7 cellular contexts compared by ENCODE assay signal in the genomic region with DNA sequence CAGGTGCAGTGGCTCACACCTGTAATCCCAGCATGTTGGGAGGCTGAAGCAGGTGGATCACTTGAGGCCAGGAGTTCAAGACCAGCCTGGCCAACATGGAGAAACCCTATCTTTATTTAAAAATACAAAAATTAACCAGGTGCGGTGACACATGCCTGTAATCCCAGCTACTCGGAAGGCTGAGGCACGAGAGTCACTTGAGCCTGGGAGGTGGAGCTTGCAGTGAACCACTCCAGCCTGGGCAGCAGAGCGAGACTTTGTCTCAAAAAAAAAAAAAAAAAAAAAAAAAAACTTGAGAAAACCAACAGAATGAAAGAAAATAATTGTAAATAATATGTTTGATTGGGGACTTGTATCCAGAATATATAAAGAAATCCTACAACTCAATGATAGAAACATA. TPM values are rescaled to one million over a fixed set of nuclear protein-coding genes. Genes with fewer than 3 reads are reported as not detected.
A peak's percentile ranks its signal among the peaks of the same experiment; 100 is the strongest.
DNase-seq lines count a peak whose midpoint lies in the region; ATAC-seq and TF ChIP-seq lines count a peak whose summit lies in the region.
"Not testable (repeated sequence)": the region's sequence is repeated elsewhere in the genome, so short reads cannot be mapped to it uniquely, and the experiment has no call there.
"Had no signal": no experiment of that assay in that cellular context is flagged by ENCODE, and none has a peak within 500 bp of the region (broad histone marks: within the 10 kb centered on the region; RNA-seq: fewer than 3 reads in every experiment).

No MANE protein-coding gene starts in this region.

- peaks cover 60% of the 10 kb centered on the region for H3K36me3 Mint-ChIP-seq in central memory CD8-positive, alpha-beta T cell (ENCODE audit: insufficient read depth)
- H3K36me3 Mint-ChIP-seq in natural killer cell (peaks cover 37% of the 10 kb centered on the region), nephron progenitor cell (ENCODE audit: low read depth) (peaks cover 60% of the 10 kb centered on the region)

- H3K27me3 ChIP-seq in left ventricle myocardium inferior (ENCODE audit: low read depth), result not testable (repeated sequence)

- peak overlapping the region; percentile 71 for H3K27ac Mint-ChIP-seq in central memory CD8-positive, alpha-beta T cell (ENCODE audit: low read depth)
- peak overlapping the region; percentile 74 to 78 for H3K27ac Mint-ChIP-seq in natural killer cell
- not testable (repeated sequence) for H3K27ac Mint-ChIP-seq in nephron progenitor cell

- H3K27me3 Mint-ChIP-seq in central memory CD8-positive, alpha-beta T cell; natural killer cell (ENCODE audit: low read depth in 2 of 2); nephron progenitor cell (ENCODE audit: low read depth, poor library complexity): not testable (repeated sequence)

- peak overlapping the region; percentile 49 for H3K27ac ChIP-seq in left ventricle myocardium inferior (replicated peaks)

- not testable (repeated sequence) for ATAC-seq in central memory CD8-positive, alpha-beta T cell (replicated peaks; ENCODE audit: extremely low read depth, poor library complexity, severe bottlenecking); natural killer cell

- H3K4me3 ChIP-seq in left ventricle myocardium inferior, result not testable (repeated sequence)

- not testable (repeated sequence) for TF ChIP-seq CTCF in left ventricle myocardium inferior (IDR thresholded peaks at IDR 0.05; ENCODE audit: borderline replicate concordance); natural killer cell (IDR thresholded peaks at IDR 0.05); nephron progenitor cell (IDR thresholded peaks at IDR 0.05)

- not testable (repeated sequence) for H3K4me3 Mint-ChIP-seq in central memory CD8-positive, alpha-beta T cell; natural killer cell; nephron progenitor cell

- not testable (repeated sequence) for H3K9me3 Mint-ChIP-seq in central memory CD8-positive, alpha-beta T cell; natural killer cell; nephron progenitor cell

- H3K36me3 ChIP-seq in left ventricle myocardium inferior, result not testable (repeated sequence)

- intact Hi-C loops in left ventricle myocardium inferior (cut with micrococcal nuclease); natural killer cell (cut with micrococcal nuclease): not testable (repeated sequence)

- H3K4me1 Mint-ChIP-seq in central memory CD8-positive, alpha-beta T cell, result peaks cover 17% of the 10 kb centered on the region
- H3K4me1 Mint-ChIP-seq in natural killer cell, result peaks cover 12 to 35% of the 10 kb centered on the region in 2 donors
- not testable (repeated sequence) for H3K4me1 Mint-ChIP-seq in nephron progenitor cell

- not testable (repeated sequence) for DNase-seq in central memory CD8-positive, alpha-beta T cell (ENCODE audit: low spot score in 2 of 2); left ventricle myocardium inferior; natural killer cell
- peak; percentile 8 for DNase-seq in nephron progenitor cell

- H3K9me3 ChIP-seq in left ventricle myocardium inferior (replicated peaks), result not testable (repeated sequence)

- peaks cover 25% of the 10 kb centered on the region for H3K4me1 ChIP-seq in left ventricle myocardium inferior

RNA-seq across cellular contexts. Expression of a gene that starts 35.1 kb away (rescaled TPM):
- 9.4 TPM for total RNA-seq in left ventricle myocardium inferior
- total RNA-seq in natural killer cell, result 10 to 100 TPM; 43.2 to 53.9 (median 50.1) TPM

RNA-seq across cellular contexts. Expression of a gene that starts 57.6 kb away (rescaled TPM):
- 0.22 TPM for total RNA-seq in left ventricle myocardium inferior
- not detected for total RNA-seq in natural killer cell
- total RNA-seq: CD4-positive, alpha-beta memory T cell; CD4-positive, CD25-positive, alpha-beta regulatory T cell; GM12878 had no signal
